8 cellular contexts compared by ENCODE assay signal in the genomic region with DNA sequence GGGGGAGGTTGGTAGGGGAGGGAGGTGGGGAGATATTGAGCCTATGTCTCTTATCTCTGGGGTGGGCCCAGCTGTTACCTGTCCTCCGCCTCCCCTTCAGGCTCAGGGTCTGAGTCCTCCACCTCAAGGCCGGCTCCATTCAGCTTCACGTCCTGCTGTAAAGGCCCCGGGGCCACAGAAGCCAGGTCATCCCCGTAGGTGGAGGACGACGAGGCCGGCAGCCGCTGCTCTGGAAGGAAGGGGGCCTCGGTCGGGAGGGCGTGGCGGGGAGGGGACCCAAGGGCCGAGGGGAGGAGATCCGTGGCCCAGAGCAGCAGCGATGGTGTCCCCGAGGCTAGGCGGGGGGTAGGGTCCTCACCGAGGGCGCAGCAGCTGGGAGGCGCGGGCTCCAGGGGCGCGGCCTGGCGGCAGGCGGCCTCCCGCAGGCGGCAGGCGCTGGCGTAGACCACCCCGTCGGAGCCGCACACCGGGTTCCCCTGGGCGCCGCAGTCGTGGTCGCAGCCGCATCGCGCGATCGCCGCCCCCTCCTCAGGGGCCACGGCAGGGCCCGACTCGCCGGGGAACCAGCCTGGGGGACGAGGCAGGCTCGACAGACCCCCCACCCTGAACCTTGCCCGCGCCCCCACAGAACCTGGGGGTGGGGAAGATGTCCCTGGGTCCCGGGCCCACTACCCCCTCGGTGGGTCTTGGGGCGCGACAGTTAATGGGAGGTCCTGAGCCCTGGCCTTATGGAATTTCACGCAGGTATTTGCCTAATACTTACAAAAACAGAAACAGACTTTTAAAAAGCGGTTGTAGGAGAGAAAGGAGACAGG. TPM values are rescaled to one million over a fixed set of nuclear protein-coding genes. Genes with fewer than 3 reads are reported as not detected.
DNase-seq lines count a peak whose midpoint lies in the region; ATAC-seq, FAIRE-seq and TF ChIP-seq lines count a peak whose summit lies in the region.

No MANE protein-coding gene starts in this region.

- peak overlapping the region; percentile 75; the same call in 1 of the 2 replicates for H2BK12ac ChIP-seq in H1 (ENCODE audit: low read depth, low read length)

- H3K4me2 ChIP-seq in H1 (ENCODE audit: insufficient read depth in 1 of 2, low read depth in 2 of 2, low read length in 2 of 2): peak overlapping the region; percentile 75 to 90

- no peak for TF ChIP-seq POLR2A in H1 (IDR thresholded peaks at IDR 0.05; ENCODE audit: control extremely low read depth in 1 of 2, low read depth in 2 of 2, low read length in 2 of 2)

- H2AK5ac ChIP-seq in H1 (ENCODE audit: low read depth, low read length): no peak overlapping the region

- no peak overlapping the region for H2BK120ac ChIP-seq in H1 (replicated peaks; ENCODE audit: low read depth, low read length)

- peak; percentile 7 for ATAC-seq in GM21423 (IDR thresholded peaks at IDR 0.05; ENCODE audit: unreplicated experiment)
- ATAC-seq in HG03571 (IDR thresholded peaks at IDR 0.05; ENCODE audit: unreplicated experiment): no peak

- no peak overlapping the region for H4K91ac ChIP-seq in H1 (replicated peaks; ENCODE audit: insufficient read length, low read length)

- TF ChIP-seq EP300 in H1 (IDR thresholded peaks at IDR 0.05; ENCODE audit: borderline replicate concordance in 1 of 2, low read depth in 2 of 2, low read length in 2 of 2): no peak

- POLR2A ChIA-PET in H1 (lab: Charles Lee; ENCODE audit: partially characterized antibody): interaction anchor here (0.6 to 1.0 kb wide), 2 partner anchors 71 to 92 kb away, joined by 3 to 5 read pairs; no protein-coding TSS in a partner anchor

- no peak overlapping the region for H2BK15ac ChIP-seq in H1 (ENCODE audit: low read length)

- no peak overlapping the region for H3K4ac ChIP-seq in H1 (replicated peaks; ENCODE audit: insufficient read length, low read depth, low read length)

- peak overlapping the region in 1 of 4 experiments; percentile 27; a peak in 2 of 7 replicates for H3K9ac ChIP-seq in H1 (replicated peaks in 1 of 4; ENCODE audit: extremely low read depth in 1 of 4, low read depth in 3 of 4, low read length in 3 of 4)

- H2BK5ac ChIP-seq in H1 (ENCODE audit: low read depth, low read length): no peak overlapping the region

- H3K36me3 ChIP-seq in MG63 (no peaks in the 10 kb centered on the region), H1 (ENCODE audit: control insufficient read depth in 2 of 4, insufficient read depth in 4 of 4, low read length in 3 of 4) (no peaks in the 10 kb centered on the region), neutrophil (no peaks in the 10 kb centered on the region)

- TF ChIP-seq RAD21 in H1 (IDR thresholded peaks at IDR 0.05 in 1 of 2, conservative IDR thresholded peaks at IDR 0.05 in 1 of 2; ENCODE audit: low read depth in 2 of 2, low read length in 2 of 2): no peak

- 5% methylated on average over 8 of the region's 58 CpGs; no CpG with 5 or more reads in 1 of the 2 experiments for WGBS in H1 (ENCODE audit: extremely low coverage in 1 of 2, insufficient coverage in 1 of 2, insufficient read length in 1 of 2, insufficient replicate concordance in 2 of 2, low coverage in 1 of 2, low lambda C conversion rate in 2 of 2, missing lambda C conversion rate in 1 of 2), 2 experiments

- peaks cover 12% of the 10 kb centered on the region; the same call in 1 of the 2 replicates for H3K23me2 ChIP-seq in H1 (ENCODE audit: low read depth, low read length)

- no peak for FAIRE-seq in H1 (lab: Jason Lieb, UNC)

- H2BK20ac ChIP-seq in H1 (ENCODE audit: low read length): no peak overlapping the region

- DNase-seq in MG63 (no peak), H1 (ENCODE audit: low read depth in 1 of 2, low spot score in 2 of 2) (peak in 1 of 2 experiments; percentile 80), NOMO-1 treated with DMSO at 0.1 percent for 48 hours (lab: John Stamatoyannopoulos, UW; ENCODE audit: unreplicated experiment) (no peak), NCI-H1105 (lab: John Stamatoyannopoulos, UW) (no peak), 8988T (no peak)

- H3K27me3 ChIP-seq in MG63 (no peaks in the 10 kb centered on the region), H1 (replicated peaks in 1 of 4; ENCODE audit: control insufficient read depth in 3 of 4, extremely low read depth in 1 of 4, insufficient read depth in 3 of 4, low read length in 3 of 4) (peaks cover 0 to 16% (median 8%) of the 10 kb centered on the region in 4 experiments; a peak in 5 of 7 replicates), neutrophil (peaks cover 97% of the 10 kb centered on the region)

- TF ChIP-seq CTCF in H1 (IDR thresholded peaks at IDR 0.05; ENCODE audit: control extremely low read depth in 1 of 3, insufficient read depth in 1 of 3, low read depth in 1 of 3, low read length in 3 of 3) (no peak), neutrophil (IDR thresholded peaks at IDR 0.05) (no peak)

- CTCF ChIA-PET in H1 (lab: Charles Lee; ENCODE audit: partially characterized antibody): no interaction called here

- no peaks in the 10 kb centered on the region for H3K79me1 ChIP-seq in H1 (ENCODE audit: low read depth, low read length)

- no peak overlapping the region for H3K56ac ChIP-seq in H1 (replicated peaks; ENCODE audit: insufficient read length, low read depth, low read length)

- no peak overlapping the region; the same call in 1 of the 2 replicates for H2AFZ ChIP-seq in H1 (ENCODE audit: low read length)

- H3K9me3 ChIP-seq in MG63: no peaks in the 10 kb centered on the region
- H3K9me3 ChIP-seq in H1 (ENCODE audit: insufficient read depth in 2 of 2, low read depth in 1 of 2, low read length in 1 of 2): no peaks in the 10 kb centered on the region
- no peaks in the 10 kb centered on the region for H3K9me3 ChIP-seq in neutrophil

- no peaks in the 10 kb centered on the region for H4K20me1 ChIP-seq in H1 (replicated peaks in 1 of 2; ENCODE audit: control insufficient read depth in 1 of 2, insufficient read depth in 2 of 2, low read length in 2 of 2)

- no peak overlapping the region for H3K23ac ChIP-seq in H1 (ENCODE audit: insufficient read length)

- H3K79me2 ChIP-seq in H1 (ENCODE audit: control insufficient read depth in 1 of 2, insufficient read depth in 2 of 2, low read length in 2 of 2): no peaks in the 10 kb centered on the region

- peak overlapping the region; percentile 71 for H3K18ac ChIP-seq in H1 (ENCODE audit: extremely low read depth, low read length)

- peak overlapping the region; percentile 91 for H4K8ac ChIP-seq in H1 (ENCODE audit: extremely low read depth, insufficient read depth, low read length)

- H4K5ac ChIP-seq in H1 (ENCODE audit: insufficient read length, low read depth, low read length): no peak overlapping the region

- H3K14ac ChIP-seq in H1 (ENCODE audit: insufficient read length): no peak overlapping the region

- peak overlapping the region; percentile 52 for H3K4me3 ChIP-seq in MG63
- H3K4me3 ChIP-seq in H1 (ENCODE audit: extremely low read depth in 1 of 4, insufficient read depth in 2 of 4, low read depth in 3 of 4, low read length in 4 of 4): peak overlapping the region; percentile 57 to 97 (median 66)
- peak overlapping the region; percentile 55 to 71 for H3K4me3 ChIP-seq in neutrophil (ENCODE audit: low read depth in 1 of 2, low read length in 1 of 2)

- no peak overlapping the region for H3K27ac ChIP-seq in H1 (ENCODE audit: low read depth, low read length)
- H3K27ac ChIP-seq in neutrophil: no peak overlapping the region

- H3K4me1 ChIP-seq in H1 (replicated peaks in 1 of 4; ENCODE audit: control insufficient read depth in 3 of 4, insufficient read depth in 4 of 4, low read length in 3 of 4) (peaks cover 0 to 3% (median 1%) of the 10 kb centered on the region in 4 experiments; a peak in 3 of 7 replicates), neutrophil (ENCODE audit: control insufficient read depth in 1 of 2, insufficient read depth in 1 of 2, low read depth in 1 of 2, low read length in 1 of 2) (peaks cover 6 to 15% of the 10 kb centered on the region in 2 experiments)

TF ChIP-seq in H1, 55 proteins besides CTCF, POLR2A, EP300 and RAD21:
- TF ChIP-seq SIN3A (conservative IDR thresholded peaks at IDR 0.05 in 1 of 2, IDR thresholded peaks at IDR 0.05 in 1 of 2; ENCODE audit: low read depth in 1 of 2, low read length in 2 of 2) (no peak), KDM4A (IDR thresholded peaks at IDR 0.05; ENCODE audit: low read depth, low read length, severe bottlenecking) (peak; percentile 86)

RNA-seq across cellular contexts. Expression of gene F2RL3, which starts 7.5 kb away (rescaled TPM):
- total RNA-seq in MG63 (2014; rRNA removed; shearing (Covaris generic); ENCODE audit: low replicate concordance): not detected in 2 replicates
- not detected in 2 replicates for total RNA-seq in H1 (2021; fragmentation: NEBNext Ultra II Directional; extraction: Animal tissue kit (Norgen Biotek cat#: 25700))
- polyA plus RNA-seq in H1 (2011; rRNA removed): not detected in 2 replicates
- not detected for polyA plus RNA-seq in H1 (2011; cell fraction: cytosol; rRNA removed)
- not detected for polyA plus RNA-seq in H1 (2011; cell fraction: nucleus; rRNA removed)
- polyA plus RNA-seq in H1 (2012, experiment 1 of 2): not detected in 4 replicates
- not detected for polyA plus RNA-seq in H1 (2012, experiment 2 of 2)
- not detected for polyA plus RNA-seq in H1 (2013, experiment 1 of 2)
- not detected for polyA plus RNA-seq in H1 (2013, experiment 2 of 2)
- not detected in 2 replicates for polyA minus RNA-seq in H1 (2011; rRNA and poly(A)+ RNA removed)
- polyA minus RNA-seq in H1 (2011; cell fraction: cytosol; rRNA and poly(A)+ RNA removed): not detected
- polyA minus RNA-seq in H1 (2011; cell fraction: nucleus; rRNA and poly(A)+ RNA removed): not detected
